37 cellular contexts compared by ENCODE assay signal in the genomic region with DNA sequence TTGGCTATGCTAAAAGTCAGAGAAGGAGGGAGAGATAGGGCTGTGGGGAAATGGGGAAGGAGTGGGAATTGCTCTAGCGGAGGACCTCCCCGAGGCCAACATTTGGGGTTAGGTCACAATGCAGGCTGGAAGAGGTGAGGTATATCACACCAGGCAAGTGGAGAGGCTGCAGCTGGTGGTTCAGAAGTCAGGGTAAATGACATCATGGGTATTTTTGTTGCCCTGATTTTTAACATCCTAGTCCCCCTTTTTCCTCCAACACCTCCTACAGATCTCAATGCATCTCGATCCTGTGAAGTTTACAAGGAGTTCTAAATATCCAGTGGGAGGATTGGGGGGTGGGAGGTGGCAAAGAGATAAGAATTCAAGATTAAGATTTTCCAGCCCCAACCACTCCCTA. TPM values are rescaled to one million over a fixed set of nuclear protein-coding genes. Genes with fewer than 3 reads are reported as not detected.
"Had no signal": no experiment of that assay in that cellular context is flagged by ENCODE, and none has a peak within 500 bp of the region (broad histone marks: within the 10 kb centered on the region; RNA-seq: fewer than 3 reads in every experiment).

No MANE protein-coding gene starts in this region.

- H3K4me1 ChIP-seq: adrenal gland, body of pancreas, breast epithelium had no signal

- H3K27me3 Mint-ChIP-seq: activated B cell treated with CpG ODN at 0.5 μM for 24 hours; activated CD4-positive, alpha-beta T cell treated with anti-CD3 and anti-CD28 coated beads, Interleukin-2, amount 10 ng/mL, durations not matched to agents 24 days and 14 days had no signal

- H3K27ac Mint-ChIP-seq: activated B cell treated with CpG ODN at 0.5 μM for 24 hours; activated CD4-positive, alpha-beta memory T cell treated with anti-CD3 and anti-CD28 coated beads for 36 hours; activated CD4-positive, alpha-beta T cell treated with anti-CD3 and anti-CD28 coated beads, Interleukin-2, amount 10 ng/mL, durations not matched to agents 24 days and 14 days; activated CD8-positive, alpha-beta T cell treated with anti-CD3 and anti-CD28 coated beads for 36 hours; activated naive CD4-positive, alpha-beta T cell treated with anti-CD3 and anti-CD28 coated beads for 36 hours; activated naive CD4-positive, alpha-beta T cell treated with anti-CD3 and anti-CD28 coated beads, Interleukin-2, amount 50 U/mL, for 72 hours; activated naive CD8-positive, alpha-beta T cell treated with anti-CD3 and anti-CD28 coated beads for 36 hours; activated T-cell treated with anti-CD3 and anti-CD28 coated beads, Interleukin-2, amount 50 U/mL, for 72 hours; activated T-helper 1 cell treated with anti-CD3 and anti-CD28 coated beads, Interleukin-12 subunit alpha, Interleukin-12 subunit beta, Interleukin-2, Interleukin-4 antibody, amounts not matched to agents 30 ng/mL and 10 ng/mL and 1 ng/mL, durations not matched to agents 14 hours and 24 hours and 36 hours; activated T-helper 17 cell treated with anti-CD3 and anti-CD28 coated beads, Interleukin-2, amount 50 U/mL, for 72 hours; T-cell; T-helper 17 cell had no signal

- FAIRE-seq: astrocyte, TTC549 had no signal

- ATAC-seq: activated CD8-positive, alpha-beta T cell treated with anti-CD3 and anti-CD28 coated beads for 36 hours; activated naive CD4-positive, alpha-beta T cell treated with anti-CD3 and anti-CD28 coated beads, Interleukin-2, amount 50 U/mL, for 72 hours; activated T-cell treated with anti-CD3 and anti-CD28 coated beads, Interleukin-2, amount 50 U/mL, for 4 hours; activated T-cell treated with anti-CD3 and anti-CD28 coated beads, Interleukin-2, amount 50 U/mL, for 72 hours; activated T-helper 17 cell treated with anti-CD3 and anti-CD28 coated beads, Interleukin-2, amount 50 U/mL, for 72 hours; body of pancreas; T-cell; T-helper 17 cell had no signal

- H3K4me3 ChIP-seq: adrenal gland, body of pancreas, breast epithelium had no signal

- H3K9me3 Mint-ChIP-seq: activated B cell treated with CpG ODN at 0.5 μM for 24 hours; activated CD4-positive, alpha-beta memory T cell treated with anti-CD3 and anti-CD28 coated beads for 36 hours; activated CD4-positive, alpha-beta T cell treated with anti-CD3 and anti-CD28 coated beads, Interleukin-2, amount 10 ng/mL, durations not matched to agents 24 days and 14 days; activated CD8-positive, alpha-beta T cell treated with anti-CD3 and anti-CD28 coated beads for 36 hours; activated naive CD4-positive, alpha-beta T cell treated with anti-CD3 and anti-CD28 coated beads for 36 hours; activated naive CD4-positive, alpha-beta T cell treated with anti-CD3 and anti-CD28 coated beads, Interleukin-2, amount 50 U/mL, for 72 hours; activated naive CD8-positive, alpha-beta T cell treated with anti-CD3 and anti-CD28 coated beads for 36 hours; activated T-cell treated with anti-CD3 and anti-CD28 coated beads, Interleukin-2, amount 50 U/mL, for 4 hours; activated T-cell treated with anti-CD3 and anti-CD28 coated beads, Interleukin-2, amount 50 U/mL, for 72 hours; activated T-helper 1 cell treated with anti-CD3 and anti-CD28 coated beads, Interleukin-12 subunit alpha, Interleukin-12 subunit beta, Interleukin-2, Interleukin-4 antibody, amounts not matched to agents 30 ng/mL and 10 ng/mL and 1 ng/mL, durations not matched to agents 14 hours and 24 hours and 36 hours; activated T-helper 17 cell treated with anti-CD3 and anti-CD28 coated beads, Interleukin-2, amount 50 U/mL, for 72 hours had no signal

- H3K9me3 ChIP-seq: adrenal gland, body of pancreas, breast epithelium had no signal

- DNase-seq: activated B cell treated with CpG ODN at 0.5 μM for 24 hours; activated CD4-positive, alpha-beta memory T cell treated with anti-CD3 and anti-CD28 coated beads for 36 hours; activated CD4-positive, alpha-beta T cell treated with anti-CD3 and anti-CD28 coated beads for 4 hours; activated CD4-positive, alpha-beta T cell treated with anti-CD3 and anti-CD28 coated beads, Interleukin-2, amount 10 ng/mL, durations not matched to agents 24 days and 14 days; activated CD4-positive, alpha-beta T cell treated with anti-CD3 and anti-CD28 coated beads, Interleukin-2, amount 50 U/mL, for 1 hour; activated CD4-positive, alpha-beta T cell treated with anti-CD3 and anti-CD28 coated beads, Interleukin-2, amount 50 U/mL, for 4 hours; activated CD4-positive, CD25-positive, alpha-beta regulatory T cell treated with anti-CD3 and anti-CD28 coated beads, Interleukin-2, amount 50 U/mL, for 72 hours; activated CD8-positive, alpha-beta memory T cell treated with anti-CD3 and anti-CD28 coated beads, Interleukin-2, amount 50 U/mL, for 4 hours; activated CD8-positive, alpha-beta T cell treated with anti-CD3 and anti-CD28 coated beads for 36 hours; activated effector memory CD4-positive, alpha-beta T cell treated with anti-CD3 and anti-CD28 coated beads, Interleukin-2, amount 50 U/mL, for 16 hours; activated gamma-delta T cell treated with Interleukin-2 at 50 U/mL for 16 hours; activated naive CD4-positive, alpha-beta T cell; activated naive CD4-positive, alpha-beta T cell treated with anti-CD3 and anti-CD28 coated beads for 36 hours; activated naive CD4-positive, alpha-beta T cell treated with anti-CD3 and anti-CD28 coated beads, Interleukin-2, amount 50 U/mL, for 16 hours; activated naive CD8-positive, alpha-beta T cell treated with anti-CD3 and anti-CD28 coated beads for 36 hours; activated T-cell treated with anti-CD3 and anti-CD28 coated beads for 4 hours; activated T-cell treated with anti-CD3 and anti-CD28 coated beads, Interleukin-2, amount 50 U/mL, for 1 hour; activated T-cell treated with anti-CD3 and anti-CD28 coated beads, Interleukin-2, amount 50 U/mL, for 4 hours; activated T-cell treated with anti-CD3 and anti-CD28 coated beads, Interleukin-2, amount 50 U/mL, for 72 hours; adrenal gland; amniotic stem cell; aorta; brain microvascular endothelial cell; central memory CD4-positive, alpha-beta T cell; T-cell; T-helper 17 cell had no signal

- H3K4me3 Mint-ChIP-seq: activated B cell treated with CpG ODN at 0.5 μM for 24 hours; activated CD4-positive, alpha-beta memory T cell treated with anti-CD3 and anti-CD28 coated beads for 36 hours; activated CD4-positive, alpha-beta T cell treated with anti-CD3 and anti-CD28 coated beads, Interleukin-2, amount 10 ng/mL, durations not matched to agents 24 days and 14 days; activated CD8-positive, alpha-beta T cell treated with anti-CD3 and anti-CD28 coated beads for 36 hours; activated naive CD4-positive, alpha-beta T cell treated with anti-CD3 and anti-CD28 coated beads for 36 hours; activated naive CD8-positive, alpha-beta T cell treated with anti-CD3 and anti-CD28 coated beads for 36 hours; activated T-cell treated with anti-CD3 and anti-CD28 coated beads, Interleukin-2, amount 50 U/mL, for 4 hours; activated T-cell treated with anti-CD3 and anti-CD28 coated beads, Interleukin-2, amount 50 U/mL, for 72 hours; activated T-helper 1 cell treated with anti-CD3 and anti-CD28 coated beads, Interleukin-12 subunit alpha, Interleukin-12 subunit beta, Interleukin-2, Interleukin-4 antibody, amounts not matched to agents 30 ng/mL and 10 ng/mL and 1 ng/mL, durations not matched to agents 14 hours and 24 hours and 36 hours; activated T-helper 17 cell treated with anti-CD3 and anti-CD28 coated beads, Interleukin-2, amount 50 U/mL, for 72 hours; T-cell; T-helper 17 cell had no signal

- H3K4me1 Mint-ChIP-seq: activated B cell treated with CpG ODN at 0.5 μM for 24 hours; activated CD4-positive, alpha-beta T cell treated with anti-CD3 and anti-CD28 coated beads, Interleukin-2, amount 10 ng/mL, durations not matched to agents 24 days and 14 days; activated naive CD8-positive, alpha-beta T cell treated with anti-CD3 and anti-CD28 coated beads for 36 hours; activated T-helper 17 cell treated with anti-CD3 and anti-CD28 coated beads, Interleukin-2, amount 50 U/mL, for 72 hours; T-cell; T-helper 17 cell had no signal

- H3K27ac ChIP-seq: adrenal gland, body of pancreas, brain microvascular endothelial cell, breast epithelium, VCaP had no signal

- H3K36me3 ChIP-seq: adrenal gland, brain microvascular endothelial cell, breast epithelium had no signal

- H3K27me3 ChIP-seq: adrenal gland, body of pancreas, brain microvascular endothelial cell, breast epithelium had no signal

- H3K36me3 Mint-ChIP-seq: activated CD4-positive, alpha-beta memory T cell treated with anti-CD3 and anti-CD28 coated beads for 36 hours; activated naive CD4-positive, alpha-beta T cell treated with anti-CD3 and anti-CD28 coated beads, Interleukin-2, amount 50 U/mL, for 72 hours; activated naive CD8-positive, alpha-beta T cell treated with anti-CD3 and anti-CD28 coated beads for 36 hours; T-cell had no signal

RNA-seq across cellular contexts. Expression of a gene that starts 38.7 kb away (rescaled TPM):
- total RNA-seq: activated B cell treated with CpG ODN at 0.5 μM for 24 hours; activated CD4-positive, alpha-beta memory T cell treated with anti-CD3 and anti-CD28 coated beads for 36 hours; activated CD4-positive, alpha-beta T cell treated with anti-CD3 and anti-CD28 coated beads, Interleukin-2, amount 10 ng/mL, durations not matched to agents 24 days and 14 days; activated CD8-positive, alpha-beta memory T cell treated with anti-CD3 and anti-CD28 coated beads for 36 hours; activated CD8-positive, alpha-beta T cell treated with anti-CD3 and anti-CD28 coated beads for 36 hours; activated naive CD4-positive, alpha-beta T cell treated with anti-CD3 and anti-CD28 coated beads for 36 hours; activated naive CD4-positive, alpha-beta T cell treated with anti-CD3 and anti-CD28 coated beads, Interleukin-2, amount 50 U/mL, for 72 hours; activated naive CD8-positive, alpha-beta T cell treated with anti-CD3 and anti-CD28 coated beads for 36 hours; activated T-cell treated with anti-CD3 and anti-CD28 coated beads, Interleukin-2, amount 50 U/mL, for 4 hours; activated T-cell treated with anti-CD3 and anti-CD28 coated beads, Interleukin-2, amount 50 U/mL, for 72 hours; activated T-helper 1 cell treated with anti-CD3 and anti-CD28 coated beads, Interleukin-12 subunit alpha, Interleukin-12 subunit beta, Interleukin-2, Interleukin-4 antibody, amounts not matched to agents 30 ng/mL and 10 ng/mL and 1 ng/mL, durations not matched to agents 14 hours and 24 hours and 36 hours; activated T-helper 17 cell treated with anti-CD3 and anti-CD28 coated beads, Interleukin-2, amount 50 U/mL, for 72 hours; astrocyte; breast epithelium; T-cell; T-helper 1 cell treated with Interleukin-12 subunit alpha and Interleukin-12 subunit beta and Interleukin-4 antibody, amounts not matched to agents 30 ng/mL and 1 ng/mL, for 36 hours; T-helper 17 cell; T-helper 2 cell treated with Interferon-gamma antibody and Interleukin-4, amounts not matched to agents 100 ng/mL and 5 ng/mL, for 36 hours had no signal
